In genomic region chr12:120528861-120529525, GRCh38 we compare ENCODE assay signal across 8 cellular contexts. TPM values are rescaled to one million over a fixed set of nuclear protein-coding genes. Genes with fewer than 3 reads are reported as not detected.
A peak's percentile ranks its signal among the peaks of the same experiment; 100 is the strongest.
DNase-seq lines count a peak whose midpoint lies in the region; ATAC-seq and TF ChIP-seq lines count a peak whose summit lies in the region.

A gene with protein sequence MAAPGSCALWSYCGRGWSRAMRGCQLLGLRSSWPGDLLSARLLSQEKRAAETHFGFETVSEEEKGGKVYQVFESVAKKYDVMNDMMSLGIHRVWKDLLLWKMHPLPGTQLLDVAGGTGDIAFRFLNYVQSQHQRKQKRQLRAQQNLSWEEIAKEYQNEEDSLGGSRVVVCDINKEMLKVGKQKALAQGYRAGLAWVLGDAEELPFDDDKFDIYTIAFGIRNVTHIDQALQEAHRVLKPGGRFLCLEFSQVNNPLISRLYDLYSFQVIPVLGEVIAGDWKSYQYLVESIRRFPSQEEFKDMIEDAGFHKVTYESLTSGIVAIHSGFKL (minus strand): TSS chr12:120529158. CDS start chr12:120529141, 17 bp downstream.

- peaks cover 4% of the 10 kb centered on the region for H3K36me3 Mint-ChIP-seq in activated CD8-positive, alpha-beta T cell treated with anti-CD3 and anti-CD28 coated beads for 36 hours (ENCODE audit: low read depth)

- peak within 1 kb of the TSS; percentile 62 for H3K4me3 ChIP-seq in BJ (ENCODE audit: low read depth, low read length)
- H3K4me3 ChIP-seq in duodenal mucosa (ENCODE audit: low read depth in 1 of 2, low read length in 2 of 2): peak within 1 kb of the TSS; percentile 82 to 93
- peak within 1 kb of the TSS; percentile 73 for H3K4me3 ChIP-seq in lower leg skin (ENCODE audit: low read depth, poor library complexity, severe bottlenecking)

- CTCF ChIA-PET in BJ (lab: Yijun Ruan, JAX): interaction anchor here (1.2 kb wide), 1 partner anchor 54 kb away, joined by 5 read pairs; no protein-coding TSS in a partner anchor
- CTCF ChIA-PET in activated CD8-positive, alpha-beta T cell treated with anti-CD3 and anti-CD28 coated beads for 36 hours (lab: Charles Lee): interaction anchor here (0.5 to 1.5 kb wide), 7 partner anchors 8 to 531 kb away, joined by 3 to 4 read pairs (median 4); partner anchors contain the start of genes DYNLL1 and SRSF9

- H3K27me3 ChIP-seq in BJ (ENCODE audit: control insufficient read depth, insufficient read depth, low read length): no peaks in the 10 kb centered on the region
- H3K27me3 ChIP-seq in duodenal mucosa (ENCODE audit: control insufficient read depth in 1 of 2, insufficient read depth in 2 of 2, low read length in 2 of 2): no peaks in the 10 kb centered on the region

- TF ChIP-seq CTCF in BJ (IDR thresholded peaks at IDR 0.05; ENCODE audit: insufficient read depth, low read depth, low read length): no peak
- TF ChIP-seq CTCF in activated CD8-positive, alpha-beta T cell treated with anti-CD3 and anti-CD28 coated beads for 36 hours (IDR thresholded peaks at IDR 0.05): no peak
- no peak for TF ChIP-seq CTCF in lower leg skin (IDR thresholded peaks at IDR 0.05)

- TF ChIP-seq POLR2A in lower leg skin (IDR thresholded peaks at IDR 0.05): no peak

- H3K27me3 Mint-ChIP-seq in activated CD8-positive, alpha-beta T cell treated with anti-CD3 and anti-CD28 coated beads for 36 hours: no peaks in the 10 kb centered on the region

- DNase-seq in BJ (ENCODE audit: low read depth) (no peak), GM19240 (ENCODE audit: insufficient read length, low spot score) (peak; percentile 60), NCI-H748 (lab: John Stamatoyannopoulos, UW; ENCODE audit: unreplicated experiment) (peak; percentile 91), lower leg skin (ENCODE audit: low spot score in 2 of 2) (peak; percentile 92 to 98)
- peak; percentile 94 for DNase-seq in activated CD8-positive, alpha-beta T cell treated with anti-CD3 and anti-CD28 coated beads for 36 hours
- peak; percentile 81 for DNase-seq in stimulated activated CD4-positive, alpha-beta T cell treated with anti-CD3 and anti-CD28 coated beads, Interleukin-4, amount 100 ng/mL, for 48 hours (ENCODE audit: low read depth in 2 of 2)

- ATAC-seq in HG03469 (IDR thresholded peaks at IDR 0.05; ENCODE audit: unreplicated experiment): peak; percentile 39
- peak; percentile 96 for ATAC-seq in activated CD8-positive, alpha-beta T cell treated with anti-CD3 and anti-CD28 coated beads for 36 hours

- H3K4me3 Mint-ChIP-seq in activated CD8-positive, alpha-beta T cell treated with anti-CD3 and anti-CD28 coated beads for 36 hours: peak within 1 kb of the TSS; percentile 100

- H3K9me3 Mint-ChIP-seq in activated CD8-positive, alpha-beta T cell treated with anti-CD3 and anti-CD28 coated beads for 36 hours: no peaks in the 10 kb centered on the region

- 1% methylated on average over 38 of the region's 38 CpGs for WGBS in lower leg skin, 2 donors

- H3K27ac Mint-ChIP-seq in activated CD8-positive, alpha-beta T cell treated with anti-CD3 and anti-CD28 coated beads for 36 hours: peak within 1 kb of the TSS; percentile 100

- H3K4me1 Mint-ChIP-seq in activated CD8-positive, alpha-beta T cell treated with anti-CD3 and anti-CD28 coated beads for 36 hours (ENCODE audit: low read depth): peaks cover 19% of the 10 kb centered on the region

- H3K9ac ChIP-seq in duodenal mucosa (ENCODE audit: low read depth in 1 of 2, low read length in 2 of 2): peak within 1 kb of the TSS; percentile 79 to 98

- POLR2A ChIA-PET in BJ (lab: Charles Lee): interaction anchor here (0.6 to 0.9 kb wide), 2 partner anchors 9 to 61 kb away, joined by 3 to 7 read pairs; no protein-coding TSS in a partner anchor
- POLR2A ChIA-PET in activated CD8-positive, alpha-beta T cell treated with anti-CD3 and anti-CD28 coated beads for 36 hours (lab: Charles Lee): interaction anchor here (0.9 to 1.7 kb wide), 3 partner anchors 9 to 92 kb away, joined by 3 to 9 read pairs (median 4); no protein-coding TSS in a partner anchor

- peak within 1 kb of the TSS; percentile 85 for H3K27ac ChIP-seq in duodenal mucosa (ENCODE audit: low read depth, low read length)

- H3K4me1 ChIP-seq in duodenal mucosa (ENCODE audit: control insufficient read depth in 1 of 2, insufficient read depth in 2 of 2, low read length in 2 of 2): peaks cover 4 to 5% of the 10 kb centered on the region in 2 donors

- H3K9me3 ChIP-seq in duodenal mucosa (ENCODE audit: control insufficient read depth in 1 of 2, low read length in 2 of 2): no peaks in the 10 kb centered on the region

- intact Hi-C loops in activated CD8-positive, alpha-beta T cell treated with anti-CD3 and anti-CD28 coated beads for 36 hours (cut with micrococcal nuclease): no loop called here
- intact Hi-C loops in lower leg skin (cut with DNase I; ENCODE audit: low total_unique reads): no loop called here

- H3K36me3 ChIP-seq in BJ (ENCODE audit: control insufficient read depth, insufficient read depth, low read length) (no peaks in the 10 kb centered on the region), duodenal mucosa (ENCODE audit: control insufficient read depth in 1 of 2, insufficient read depth in 2 of 2, low read length in 2 of 2) (peaks cover 0 to under 1% of the 10 kb centered on the region in 2 donors)

RNA-seq across cellular contexts. Expression of the gene that starts here (rescaled TPM):
- polyA plus RNA-seq in BJ (2011; rRNA removed): 27.7 and 44.4 TPM in 2 replicates
- polyA minus RNA-seq in BJ (2011; rRNA and poly(A)+ RNA removed): 8.5 and 8.7 TPM in 2 replicates
- 10 to 100 TPM; 34.4 to 35.5 TPM for total RNA-seq in activated CD8-positive, alpha-beta T cell treated with anti-CD3 and anti-CD28 coated beads for 36 hours
- 10 to 100 TPM; 16.5 to 19.2 (median 18.3) TPM for total RNA-seq in lower leg skin
